In the genomic region with DNA sequence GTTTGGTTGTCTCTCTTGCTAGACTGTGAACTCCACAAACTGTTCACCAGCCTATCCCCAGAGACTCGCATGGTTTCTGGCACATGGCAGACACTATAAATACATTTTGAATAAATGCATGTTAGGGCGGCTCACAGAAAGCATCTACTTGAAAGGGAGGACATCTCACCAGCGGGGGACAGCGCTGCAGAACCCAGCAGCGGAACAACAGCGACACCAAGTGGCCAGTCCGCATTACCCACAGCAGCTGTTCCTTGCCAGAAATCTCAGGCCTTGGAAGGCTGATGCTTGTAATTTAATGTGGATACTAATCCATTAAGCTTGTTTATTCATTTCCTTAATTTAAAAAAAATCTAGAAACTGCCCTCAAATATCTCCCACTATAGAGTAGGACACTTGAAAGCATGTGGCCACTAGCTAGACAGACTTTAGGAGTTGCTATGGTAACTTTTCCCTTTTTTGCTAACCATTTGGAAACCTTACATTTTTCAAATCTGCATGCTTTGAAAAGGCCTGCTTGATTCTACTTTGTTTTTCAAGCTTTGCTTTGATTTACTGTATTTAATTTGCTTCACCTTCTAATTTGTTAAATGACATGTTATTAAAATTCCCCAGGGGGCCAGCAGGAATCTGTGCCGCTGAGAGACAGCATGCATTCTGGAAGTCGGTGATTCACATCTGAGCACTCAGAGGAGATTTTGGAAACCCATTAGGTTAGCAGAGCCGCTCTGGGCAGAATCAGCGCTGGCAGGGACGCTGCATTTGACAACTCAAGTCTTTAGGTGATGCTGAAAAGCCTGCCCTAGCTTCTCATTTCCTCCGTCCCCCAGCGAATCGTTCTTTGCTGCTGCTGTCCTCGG, we compare ENCODE assay signal across 8 cellular contexts.
DNase-seq lines count a peak whose midpoint lies in the region; ATAC-seq and TF ChIP-seq lines count a peak whose summit lies in the region.

No MANE protein-coding gene starts in this region.

- H3K36me3 Mint-ChIP-seq in effector memory CD8-positive, alpha-beta T cell (ENCODE audit: insufficient read depth), result no peaks in the 10 kb centered on the region
- H3K36me3 Mint-ChIP-seq in mesothelial cell of epicardium, result no peaks in the 10 kb centered on the region

- peaks cover 2 to 6% of the 10 kb centered on the region in 2 donors for H3K4me1 Mint-ChIP-seq in effector memory CD8-positive, alpha-beta T cell (ENCODE audit: low read depth in 2 of 2)
- H3K4me1 Mint-ChIP-seq in mesothelial cell of epicardium, result peaks cover 16% of the 10 kb centered on the region

- no peaks in the 10 kb centered on the region for H3K9me3 Mint-ChIP-seq in effector memory CD8-positive, alpha-beta T cell
- H3K9me3 Mint-ChIP-seq in mesothelial cell of epicardium, result no peaks in the 10 kb centered on the region

- ATAC-seq in GM19023 (IDR thresholded peaks at IDR 0.05; ENCODE audit: unreplicated experiment) (peak; percentile 87), HG03469 (IDR thresholded peaks at IDR 0.05; ENCODE audit: unreplicated experiment) (peak; percentile 62)
- ATAC-seq in effector memory CD8-positive, alpha-beta T cell (replicated peaks), result peak; percentile 96

- no peak overlapping the region for H3K27ac Mint-ChIP-seq in effector memory CD8-positive, alpha-beta T cell
- no peak overlapping the region for H3K27ac Mint-ChIP-seq in mesothelial cell of epicardium

- no peak overlapping the region for H3K4me3 Mint-ChIP-seq in effector memory CD8-positive, alpha-beta T cell
- no peak overlapping the region for H3K4me3 Mint-ChIP-seq in mesothelial cell of epicardium

- peaks cover 33 to 57% of the 10 kb centered on the region in 2 donors for H3K27me3 Mint-ChIP-seq in effector memory CD8-positive, alpha-beta T cell
- H3K27me3 Mint-ChIP-seq in mesothelial cell of epicardium (ENCODE audit: low read depth), result no peaks in the 10 kb centered on the region

- peak; percentile 83 for DNase-seq in AG20443 (ENCODE audit: low spot score)
- DNase-seq in NCI-H774 (lab: John Stamatoyannopoulos, UW), result peak; percentile 59
- peak; percentile 51 to 57 for DNase-seq in activated CD8-positive, alpha-beta memory T cell treated with anti-CD3 and anti-CD28 coated beads for 1 hour (ENCODE audit: extremely low read depth in 1 of 2, low read depth in 1 of 2)
- peak; percentile 52 to 69 (median 63) for DNase-seq in effector memory CD8-positive, alpha-beta T cell
- peak; percentile 50 to 85 for DNase-seq in mesothelial cell of epicardium (ENCODE audit: low spot score in 2 of 2, unreplicated experiment in 2 of 2)
- DNase-seq in stimulated activated CD8-positive, alpha-beta memory T cell treated with anti-CD3 and anti-CD28 coated beads, Interleukin-4, amount 100 ng/mL, for 1 hour (ENCODE audit: low read depth in 2 of 2, low spot score in 1 of 2), result peak; percentile 54 to 57

- TF ChIP-seq CTCF in mesothelial cell of epicardium (IDR thresholded peaks at IDR 0.05; ENCODE audit: unreplicated experiment), result peak; percentile 89

Comparison
In these comparisons a context has a peak if more than half of its experiments do, and no peak if none do; other contexts are left out.
1. Peak in every context shown above with its lines: DNase-seq and ATAC-seq.